Comparison of ENCODE assay signal across 31 cellular contexts in the genomic region with DNA sequence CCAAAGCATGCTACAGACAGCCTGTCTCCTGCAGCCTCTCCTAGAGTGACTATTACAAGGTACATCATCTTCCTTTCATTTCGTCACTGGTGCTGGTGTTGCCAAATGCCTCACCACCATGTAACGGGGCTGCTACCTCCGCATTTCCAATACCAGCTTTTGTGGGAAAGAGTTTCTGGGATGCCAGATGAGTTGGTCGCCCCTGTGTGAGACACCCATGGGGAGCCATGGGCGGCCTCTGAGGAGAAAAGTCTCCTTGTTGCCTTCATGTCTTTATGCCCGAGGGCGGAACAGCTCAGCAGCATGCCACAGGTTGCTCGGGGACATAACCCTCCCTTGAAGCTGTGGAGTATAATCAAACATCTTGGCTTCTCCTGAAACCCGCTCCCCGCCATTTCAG.
"Had no signal": no experiment of that assay in that cellular context is flagged by ENCODE, and none has a peak within 500 bp of the region (broad histone marks: within the 10 kb centered on the region; RNA-seq: fewer than 3 reads in every experiment).

No MANE protein-coding gene starts in this region.

- H3K4me1 Mint-ChIP-seq: activated B cell treated with CpG ODN at 0.5 μM for 24 hours; activated T-helper 17 cell treated with anti-CD3 and anti-CD28 coated beads, Interleukin-2, amount 50 U/mL, for 72 hours; central memory CD8-positive, alpha-beta T cell; endodermal cell; T-helper 17 cell had no signal

- H3K36me3 Mint-ChIP-seq: activated naive CD8-positive, alpha-beta T cell had no signal

- ATAC-seq: activated CD4-positive, CD25-positive, alpha-beta regulatory T cell treated with anti-CD3 and anti-CD28 coated beads, Interleukin-2, amount 50 U/mL, for 24 hours; activated CD8-positive, alpha-beta T cell treated with anti-CD3 and anti-CD28 coated beads for 36 hours; activated T-cell treated with anti-CD3 and anti-CD28 coated beads, Interleukin-2, amount 50 U/mL, for 4 hours; activated T-helper 17 cell treated with anti-CD3 and anti-CD28 coated beads, Interleukin-2, amount 50 U/mL, for 72 hours; esophagus mucosa; foreskin keratinocyte; gastrocnemius medialis; heart right ventricle; T-helper 17 cell had no signal

- H3K9me3 ChIP-seq: gastrocnemius medialis had no signal

- H3K27me3 ChIP-seq: brain microvascular endothelial cell, dorsolateral prefrontal cortex, foreskin keratinocyte, gastrocnemius medialis, heart right ventricle had no signal

- H3K4me3 Mint-ChIP-seq: activated B cell treated with CpG ODN at 0.5 μM for 24 hours; activated CD8-positive, alpha-beta T cell treated with anti-CD3 and anti-CD28 coated beads for 36 hours; activated naive CD8-positive, alpha-beta T cell; activated T-cell treated with anti-CD3 and anti-CD28 coated beads, Interleukin-2, amount 50 U/mL, for 4 hours; activated T-helper 17 cell treated with anti-CD3 and anti-CD28 coated beads, Interleukin-2, amount 50 U/mL, for 72 hours; central memory CD8-positive, alpha-beta T cell; dendritic cell treated with granulocyte-macrophage colony-stimulating factor and Interleukin-4, amounts not matched to agents 40 ng/mL and 50 ng/mL, for 4 days; endodermal cell; T-helper 17 cell; T-helper 2 cell treated with Interferon-gamma antibody and Interleukin-4, amounts not matched to agents 5 μg/mL and 100 μg/mL, for 36 hours had no signal

- H3K36me3 ChIP-seq: brain microvascular endothelial cell, gastrocnemius medialis, heart right ventricle, WERI-Rb-1 had no signal

- H3K4me3 ChIP-seq: coronary artery, dorsolateral prefrontal cortex, gastrocnemius medialis, heart right ventricle had no signal

- H3K27me3 Mint-ChIP-seq: activated B cell treated with CpG ODN at 0.5 μM for 24 hours; central memory CD8-positive, alpha-beta T cell; dendritic cell treated with granulocyte-macrophage colony-stimulating factor and Interleukin-4, amounts not matched to agents 40 ng/mL and 50 ng/mL, for 4 days; T-helper 17 cell had no signal

- H3K4me1 ChIP-seq: foreskin keratinocyte, gastrocnemius medialis, heart right ventricle had no signal

- H3K27ac Mint-ChIP-seq: activated B cell treated with CpG ODN at 0.5 μM for 24 hours; activated CD8-positive, alpha-beta T cell treated with anti-CD3 and anti-CD28 coated beads for 36 hours; activated naive CD8-positive, alpha-beta T cell; activated T-helper 17 cell treated with anti-CD3 and anti-CD28 coated beads, Interleukin-2, amount 50 U/mL, for 72 hours; dendritic cell treated with granulocyte-macrophage colony-stimulating factor and Interleukin-4, amounts not matched to agents 40 ng/mL and 50 ng/mL, for 4 days; endodermal cell; T-helper 17 cell; T-helper 2 cell treated with Interferon-gamma antibody and Interleukin-4, amounts not matched to agents 5 μg/mL and 100 μg/mL, for 36 hours had no signal

- H3K27ac ChIP-seq: brain microvascular endothelial cell, coronary artery, dorsolateral prefrontal cortex, foreskin keratinocyte, gastrocnemius medialis, heart right ventricle, WERI-Rb-1 had no signal

- H3K9me3 Mint-ChIP-seq: activated T-helper 17 cell treated with anti-CD3 and anti-CD28 coated beads, Interleukin-2, amount 50 U/mL, for 72 hours had no signal

- DNase-seq: activated B cell treated with CpG ODN at 0.5 μM for 24 hours; activated CD4-positive, alpha-beta T cell treated with anti-CD3 and anti-CD28 coated beads for 48 hours; activated CD4-positive, alpha-beta T cell treated with anti-CD3 and anti-CD28 coated beads, Interleukin-2, amount 50 U/mL, for 1 hour; activated CD4-positive, alpha-beta T cell treated with anti-CD3 and anti-CD28 coated beads, Interleukin-2, amount 50 U/mL, for 48 hours; activated CD8-positive, alpha-beta memory T cell treated with anti-CD3 and anti-CD28 coated beads for 24 hours; activated CD8-positive, alpha-beta T cell treated with anti-CD3 and anti-CD28 coated beads for 36 hours; activated effector memory CD4-positive, alpha-beta T cell treated with Interleukin-2 at 50 U/mL for 16 hours; activated gamma-delta T cell treated with Interleukin-2 at 50 U/mL for 16 hours; activated naive CD4-positive, alpha-beta T cell treated with anti-CD3 and anti-CD28 coated beads, Interleukin-2, amount 50 U/mL, for 16 hours; activated naive CD4-positive, alpha-beta T cell treated with Interleukin-2 at 50 U/mL for 16 hours; activated T-cell treated with anti-CD3 and anti-CD28 coated beads, Interleukin-2, amount 50 U/mL, for 4 hours; amniotic stem cell; anterior cingulate cortex; brain microvascular endothelial cell; dorsolateral prefrontal cortex; effector memory CD4-positive, alpha-beta T cell; endodermal cell; foreskin keratinocyte; gastrocnemius medialis; heart right ventricle; T-helper 17 cell; T1000; WERI-Rb-1 had no signal
